11 cellular contexts compared by ENCODE assay signal in the genomic region with DNA sequence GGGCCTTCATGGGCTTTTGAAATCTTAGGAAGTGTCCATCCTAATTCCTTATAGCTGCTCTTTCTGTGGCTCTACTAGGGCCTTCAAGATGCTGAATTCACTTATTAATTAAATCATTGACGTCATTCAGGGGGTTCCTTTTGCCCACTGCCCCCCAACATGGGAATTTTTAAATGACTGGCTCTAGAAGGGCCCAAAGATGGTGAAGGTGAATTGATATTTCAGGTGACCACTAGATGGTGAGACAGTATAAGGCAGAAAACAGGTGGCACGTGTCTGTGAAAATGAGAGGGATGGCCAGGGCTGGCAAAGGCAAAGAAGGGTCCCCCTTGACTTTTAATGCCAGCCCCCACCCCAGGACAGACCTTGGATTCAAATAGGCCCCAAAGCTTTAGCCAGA. TPM values are rescaled to one million over a fixed set of nuclear protein-coding genes. Genes with fewer than 3 reads are reported as not detected.
A peak's percentile ranks its signal among the peaks of the same experiment; 100 is the strongest.
DNase-seq lines count a peak whose midpoint lies in the region; ATAC-seq and TF ChIP-seq lines count a peak whose summit lies in the region.
"Had no signal": no experiment of that assay in that cellular context is flagged by ENCODE, and none has a peak within 500 bp of the region (broad histone marks: within the 10 kb centered on the region; RNA-seq: fewer than 3 reads in every experiment).

No MANE protein-coding gene starts in this region.

- H4K20me1 ChIP-seq in KMS-11 (ENCODE audit: insufficient read depth), result no peaks in the 10 kb centered on the region

- intact Hi-C loops in activated B cell treated with CpG ODN at 0.5 μM for 24 hours (cut with micrococcal nuclease), result loop anchor here (1.0 kb wide), 2 partner anchors 358 to 632 kb away; no protein-coding TSS in a partner anchor

- no peak overlapping the region for H3K27ac Mint-ChIP-seq in activated naive CD8-positive, alpha-beta T cell treated with anti-CD3 and anti-CD28 coated beads, Interleukin-2, amount 10 ng/mL, durations not matched to agents 7 days and 5 days
- H3K27ac Mint-ChIP-seq in activated naive CD8-positive, alpha-beta T cell treated with anti-CD3 and anti-CD28 coated beads, Interleukin-2, amount 50 U/mL, for 24 hours, result no peak overlapping the region
- no peak overlapping the region for H3K27ac Mint-ChIP-seq in activated B cell treated with CpG ODN at 0.5 μM for 24 hours
- no peak overlapping the region for H3K27ac Mint-ChIP-seq in osteocyte (ENCODE audit: unreplicated experiment)
- H3K27ac Mint-ChIP-seq in glutamatergic neuron (ENCODE audit: unreplicated experiment), result no peak overlapping the region

- H3K4me2 ChIP-seq in KMS-11, result no peak overlapping the region

- ATAC-seq in activated naive CD8-positive, alpha-beta T cell treated with anti-CD3 and anti-CD28 coated beads, Interleukin-2, amount 10 ng/mL, durations not matched to agents 7 days and 5 days (ENCODE audit: low read depth), result peak; percentile 30
- ATAC-seq in activated naive CD8-positive, alpha-beta T cell treated with anti-CD3 and anti-CD28 coated beads, Interleukin-2, amount 50 U/mL, for 24 hours, result no peak
- ATAC-seq in activated B cell treated with CpG ODN at 0.5 μM for 24 hours (ENCODE audit: low read depth), result peak; percentile 54

- H3K27ac ChIP-seq in KMS-11, result no peak overlapping the region
- H3K27ac ChIP-seq: suprapubic skin had no signal

- H3K36me3 Mint-ChIP-seq in activated naive CD8-positive, alpha-beta T cell treated with anti-CD3 and anti-CD28 coated beads, Interleukin-2, amount 10 ng/mL, durations not matched to agents 7 days and 5 days, result no peaks in the 10 kb centered on the region
- H3K36me3 Mint-ChIP-seq in activated naive CD8-positive, alpha-beta T cell treated with anti-CD3 and anti-CD28 coated beads, Interleukin-2, amount 50 U/mL, for 24 hours (ENCODE audit: low read depth), result no peaks in the 10 kb centered on the region
- no peaks in the 10 kb centered on the region for H3K36me3 Mint-ChIP-seq in activated B cell treated with CpG ODN at 0.5 μM for 24 hours (ENCODE audit: low read depth)
- H3K36me3 Mint-ChIP-seq in osteocyte (ENCODE audit: unreplicated experiment), result no peaks in the 10 kb centered on the region
- H3K36me3 Mint-ChIP-seq in glutamatergic neuron (ENCODE audit: unreplicated experiment), result no peaks in the 10 kb centered on the region

- no peak overlapping the region for H2AFZ ChIP-seq in KMS-11 (ENCODE audit: low read depth)

- H3K4me1 ChIP-seq in KMS-11 (ENCODE audit: low read depth, poor library complexity, severe bottlenecking), result no peaks in the 10 kb centered on the region
- H3K4me1 ChIP-seq: suprapubic skin had no signal

- POLR2A ChIA-PET in activated naive CD8-positive, alpha-beta T cell treated with anti-CD3 and anti-CD28 coated beads, Interleukin-2, amount 10 ng/mL, durations not matched to agents 7 days and 5 days (lab: Charles Lee), result no interaction called here
- POLR2A ChIA-PET in activated B cell treated with CpG ODN at 0.5 μM for 24 hours (lab: Charles Lee), result no interaction called here

- peaks cover 51% of the 10 kb centered on the region for H3K27me3 Mint-ChIP-seq in activated naive CD8-positive, alpha-beta T cell treated with anti-CD3 and anti-CD28 coated beads, Interleukin-2, amount 10 ng/mL, durations not matched to agents 7 days and 5 days
- H3K27me3 Mint-ChIP-seq in activated naive CD8-positive, alpha-beta T cell treated with anti-CD3 and anti-CD28 coated beads, Interleukin-2, amount 50 U/mL, for 24 hours, result peaks cover 29% of the 10 kb centered on the region
- peaks cover 22% of the 10 kb centered on the region for H3K27me3 Mint-ChIP-seq in activated B cell treated with CpG ODN at 0.5 μM for 24 hours
- H3K27me3 Mint-ChIP-seq in osteocyte (ENCODE audit: unreplicated experiment), result peaks cover 51% of the 10 kb centered on the region
- H3K27me3 Mint-ChIP-seq in glutamatergic neuron (ENCODE audit: unreplicated experiment), result peaks cover 1% of the 10 kb centered on the region

- CTCF ChIA-PET in activated B cell treated with CpG ODN at 0.5 μM for 24 hours (lab: Charles Lee), result interaction anchor here (0.7 to 3.7 kb wide), 3 partner anchors 223 to 631 kb away, joined by 3 to 15 read pairs (median 11); no protein-coding TSS in a partner anchor

- no peak for DNase-seq in activated naive CD8-positive, alpha-beta T cell treated with anti-CD3 and anti-CD28 coated beads, Interleukin-2, amount 10 ng/mL, durations not matched to agents 7 days and 5 days
- DNase-seq in activated naive CD8-positive, alpha-beta T cell treated with anti-CD3 and anti-CD28 coated beads, Interleukin-2, amount 50 U/mL, for 24 hours, result no peak
- DNase-seq in activated B cell treated with CpG ODN at 0.5 μM for 24 hours (no peak), osteocyte (ENCODE audit: extremely low spot score, unreplicated experiment) (no peak), cerebellum (ENCODE audit: low spot score) (no peak), glutamatergic neuron (no peak), NCI-H187 (lab: John Stamatoyannopoulos, UW) (no peak)
- DNase-seq: C1 segment of cervical spinal cord; effector CD4-positive, alpha-beta T cell had no signal

- H3K4me3 ChIP-seq in KMS-11 (IDR thresholded peaks at IDR 0.05; ENCODE audit: insufficient read depth, low read depth, low read length), result no peak overlapping the region
- H3K4me3 ChIP-seq: suprapubic skin had no signal

- H3K4me3 Mint-ChIP-seq in activated naive CD8-positive, alpha-beta T cell treated with anti-CD3 and anti-CD28 coated beads, Interleukin-2, amount 10 ng/mL, durations not matched to agents 7 days and 5 days, result no peak overlapping the region
- H3K4me3 Mint-ChIP-seq in activated naive CD8-positive, alpha-beta T cell treated with anti-CD3 and anti-CD28 coated beads, Interleukin-2, amount 50 U/mL, for 24 hours, result no peak overlapping the region
- no peak overlapping the region for H3K4me3 Mint-ChIP-seq in activated B cell treated with CpG ODN at 0.5 μM for 24 hours
- H3K4me3 Mint-ChIP-seq in osteocyte (ENCODE audit: unreplicated experiment), result no peak overlapping the region
- no peak overlapping the region for H3K4me3 Mint-ChIP-seq in glutamatergic neuron (ENCODE audit: unreplicated experiment)

- H3K9me3 Mint-ChIP-seq in activated naive CD8-positive, alpha-beta T cell treated with anti-CD3 and anti-CD28 coated beads, Interleukin-2, amount 10 ng/mL, durations not matched to agents 7 days and 5 days, result no peaks in the 10 kb centered on the region
- no peaks in the 10 kb centered on the region for H3K9me3 Mint-ChIP-seq in activated naive CD8-positive, alpha-beta T cell treated with anti-CD3 and anti-CD28 coated beads, Interleukin-2, amount 50 U/mL, for 24 hours
- H3K9me3 Mint-ChIP-seq in activated B cell treated with CpG ODN at 0.5 μM for 24 hours, result no peaks in the 10 kb centered on the region
- no peaks in the 10 kb centered on the region for H3K9me3 Mint-ChIP-seq in osteocyte (ENCODE audit: unreplicated experiment)
- H3K9me3 Mint-ChIP-seq in glutamatergic neuron (ENCODE audit: unreplicated experiment), result peaks cover 2% of the 10 kb centered on the region

- H3K27me3 ChIP-seq in KMS-11 (ENCODE audit: insufficient read depth, low read depth), result no peaks in the 10 kb centered on the region

- peak; percentile 63 for TF ChIP-seq CTCF in KMS-11 (conservative IDR thresholded peaks at IDR 0.05; ENCODE audit: low read depth, low read length)
- TF ChIP-seq CTCF in activated B cell treated with CpG ODN at 0.5 μM for 24 hours (IDR thresholded peaks at IDR 0.05), result no peak
- peak; percentile 13 for TF ChIP-seq CTCF in osteocyte (IDR thresholded peaks at IDR 0.05)
- TF ChIP-seq CTCF in glutamatergic neuron (IDR thresholded peaks at IDR 0.05; ENCODE audit: partially characterized antibody, unreplicated experiment), result no peak

- H3K36me3 ChIP-seq in KMS-11 (ENCODE audit: insufficient read depth), result no peaks in the 10 kb centered on the region
- H3K36me3 ChIP-seq: suprapubic skin had no signal

- H3K79me2 ChIP-seq in KMS-11 (ENCODE audit: insufficient read depth, low read depth), result no peaks in the 10 kb centered on the region

- H3K4me1 Mint-ChIP-seq in activated naive CD8-positive, alpha-beta T cell treated with anti-CD3 and anti-CD28 coated beads, Interleukin-2, amount 10 ng/mL, durations not matched to agents 7 days and 5 days, result no peaks in the 10 kb centered on the region
- H3K4me1 Mint-ChIP-seq in activated naive CD8-positive, alpha-beta T cell treated with anti-CD3 and anti-CD28 coated beads, Interleukin-2, amount 50 U/mL, for 24 hours, result peaks cover 6% of the 10 kb centered on the region
- H3K4me1 Mint-ChIP-seq in activated B cell treated with CpG ODN at 0.5 μM for 24 hours (no peaks in the 10 kb centered on the region), osteocyte (ENCODE audit: unreplicated experiment) (peaks cover 4% of the 10 kb centered on the region), glutamatergic neuron (ENCODE audit: low read depth, unreplicated experiment) (peaks cover 26% of the 10 kb centered on the region)

- no peak overlapping the region for H3K9ac ChIP-seq in KMS-11

RNA-seq across cellular contexts. Expression of a gene that starts 11.8 kb away (rescaled TPM):
- 100 to 1,000 TPM; 912 to 979 TPM for total RNA-seq in activated naive CD8-positive, alpha-beta T cell treated with anti-CD3 and anti-CD28 coated beads, Interleukin-2, amount 10 ng/mL, durations not matched to agents 7 days and 5 days
- 784 and 849 TPM in 2 replicates for total RNA-seq in activated B cell treated with CpG ODN at 0.5 μM for 24 hours
- total RNA-seq in osteocyte, result 1,150 and 1,173 TPM in 2 replicates
- total RNA-seq in cerebellum, result 376 TPM
- 1,989 TPM for total RNA-seq in glutamatergic neuron (ENCODE audit: unreplicated experiment)

RNA-seq across cellular contexts. Expression of a gene that starts 13.6 kb away (rescaled TPM):
- 1 to 10 TPM; 1.0 to 1.6 TPM for total RNA-seq in activated naive CD8-positive, alpha-beta T cell treated with anti-CD3 and anti-CD28 coated beads, Interleukin-2, amount 10 ng/mL, durations not matched to agents 7 days and 5 days
- 1.4 and 1.5 TPM in 2 replicates for total RNA-seq in activated B cell treated with CpG ODN at 0.5 μM for 24 hours
- total RNA-seq in osteocyte, result 1.5 and 2.0 TPM in 2 replicates
- 2.0 TPM for total RNA-seq in cerebellum
- 11.7 TPM for total RNA-seq in glutamatergic neuron (ENCODE audit: unreplicated experiment)
- total RNA-seq: suprapubic skin had no signal

Comparison
In these comparisons a context has a peak if more than half of its experiments do, and no peak if none do; other contexts are left out.
1. CTCF ChIP-seq: peak in KMS-11 (single experiment) and osteocyte (single experiment); none in activated B cell treated with CpG ODN at 0.5 μM for 24 hours (single experiment) and glutamatergic neuron (single experiment).